Comparison of ENCODE assay signal across 8 cellular contexts in the genomic region with DNA sequence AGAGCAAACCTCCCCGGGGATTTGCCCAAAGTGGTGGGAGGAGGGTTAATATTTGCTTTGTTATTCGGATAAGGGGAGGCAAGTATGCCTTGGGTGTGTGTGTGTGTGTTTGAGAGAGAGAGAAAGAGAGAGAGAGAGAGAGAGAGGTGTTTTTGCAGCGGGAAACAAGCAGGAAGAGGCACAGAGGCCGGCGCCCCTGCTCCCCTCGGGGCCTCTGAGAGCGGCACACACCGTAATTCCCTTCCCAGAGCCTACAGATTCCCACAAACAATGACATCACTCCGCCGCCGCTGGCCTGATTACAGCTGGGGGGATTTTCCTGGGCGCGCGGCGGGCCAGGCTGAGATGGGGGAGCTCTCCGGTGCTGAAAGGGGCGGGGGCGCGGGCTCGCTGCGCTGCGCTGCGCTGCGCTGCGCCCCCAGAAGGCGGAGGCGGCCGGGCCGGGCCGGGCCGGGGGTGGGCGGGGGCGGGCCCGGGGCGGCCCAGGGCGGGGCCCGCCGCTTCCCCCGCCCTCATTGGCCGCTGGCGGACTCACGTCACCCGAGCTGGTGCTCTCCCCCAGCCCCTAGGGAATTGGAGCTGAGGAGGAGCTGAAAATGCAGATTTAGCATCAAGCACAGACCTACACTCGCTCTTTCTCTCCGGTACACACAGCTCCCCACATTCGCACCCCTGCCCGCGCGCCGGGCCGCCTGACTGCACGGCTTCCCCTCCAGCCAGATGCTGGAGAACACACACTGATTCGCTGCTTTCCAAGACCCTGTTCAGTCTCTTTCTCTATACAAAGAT. TPM values are rescaled to one million over a fixed set of nuclear protein-coding genes. Genes with fewer than 3 reads are reported as not detected.
DNase-seq lines count a peak whose midpoint lies in the region; ATAC-seq and TF ChIP-seq lines count a peak whose summit lies in the region.

Gene PCSK2 (plus strand): TSS at position 631 of the 789 bp plus-strand sequence. CDS start 266 bp downstream, outside the sequence.

- H3K79me1 ChIP-seq in trophoblast cell (ENCODE audit: low read length), result no peaks in the 10 kb centered on the region

- H3K36me3 Mint-ChIP-seq in naive thymus-derived CD4-positive, alpha-beta T cell, result peaks cover 0 to 21% (median 1%) of the 10 kb centered on the region in 5 donors
- H3K36me3 Mint-ChIP-seq in natural killer cell treated with Interleukin-12 subunit alpha and Interleukin-12 subunit beta and Interleukin-15 and Interleukin-18, amount 100 ng/mL, for 72 hours, result peaks cover 11% of the 10 kb centered on the region

- H3K27ac ChIP-seq in WERI-Rb-1 (peak within 1 kb of the TSS; percentile 97), heart left ventricle (peak within 1 kb of the TSS in 1 of 12 donors; percentile 34), trophoblast cell (ENCODE audit: low read depth, low read length) (no peak within 1 kb of the TSS)
- no peak within 1 kb of the TSS for H3K27ac ChIP-seq in naive thymus-derived CD4-positive, alpha-beta T cell (ENCODE audit: low read depth, low read length)

- H3K4me3 ChIP-seq in WERI-Rb-1 (ENCODE audit: low read depth, low read length), result peak within 1 kb of the TSS; percentile 96
- H3K4me3 ChIP-seq in heart left ventricle, result peak within 1 kb of the TSS in 11 of 12 donors; percentile 7 to 48 (median 36)
- peak within 1 kb of the TSS; percentile 21 for H3K4me3 ChIP-seq in trophoblast cell (ENCODE audit: low read depth, low read length)
- H3K4me3 ChIP-seq in naive thymus-derived CD4-positive, alpha-beta T cell (ENCODE audit: low read length), result no peak within 1 kb of the TSS

- no peak within 1 kb of the TSS for H4K8ac ChIP-seq in trophoblast cell (ENCODE audit: low read depth, low read length)

- H3K36me3 ChIP-seq in WERI-Rb-1 (peaks cover 4% of the 10 kb centered on the region), heart left ventricle (no peaks in the 10 kb centered on the region), trophoblast cell (ENCODE audit: control insufficient read depth in 1 of 2, insufficient read depth in 2 of 2, low read length in 2 of 2) (no peaks in the 10 kb centered on the region)
- H3K36me3 ChIP-seq in naive thymus-derived CD4-positive, alpha-beta T cell (ENCODE audit: control insufficient read depth in 2 of 3, insufficient read depth in 3 of 3, low read length in 3 of 3), result no peaks in the 10 kb centered on the region

- no peaks in the 10 kb centered on the region for H3K79me2 ChIP-seq in trophoblast cell (ENCODE audit: control insufficient read depth, insufficient read depth, low read length, poor library complexity)

- H3K4me3 Mint-ChIP-seq in naive thymus-derived CD4-positive, alpha-beta T cell, result peak within 1 kb of the TSS in 4 of 10 donors; percentile 12 to 33 (median 26)
- H3K4me3 Mint-ChIP-seq in natural killer cell treated with Interleukin-12 subunit alpha and Interleukin-12 subunit beta and Interleukin-15 and Interleukin-18, amount 100 ng/mL, for 72 hours, result no peak within 1 kb of the TSS

- H3K27me3 ChIP-seq in WERI-Rb-1 (ENCODE audit: insufficient read depth, low read depth, severe bottlenecking) (no peaks in the 10 kb centered on the region), heart left ventricle (peaks cover 5 to 77% (median 45%) of the 10 kb centered on the region in 9 donors), trophoblast cell (ENCODE audit: insufficient read depth, low read length) (peaks cover 32% of the 10 kb centered on the region)
- H3K27me3 ChIP-seq in naive thymus-derived CD4-positive, alpha-beta T cell (ENCODE audit: control insufficient read depth in 2 of 2, insufficient read depth in 2 of 2, low read length in 2 of 2), result no peaks in the 10 kb centered on the region

- WGBS in heart left ventricle, 4 donors, result 1 to 2% (median 1%) methylated on average over 21 to 53 of the region's 53 CpGs
- no CpG with 5 or more reads among the region's 53 CpGs for WGBS in trophoblast cell (ENCODE audit: extremely low coverage, insufficient coverage, insufficient read length)

- H3K14ac ChIP-seq in trophoblast cell (ENCODE audit: low read length), result no peak within 1 kb of the TSS

- no peak within 1 kb of the TSS for H3K4ac ChIP-seq in trophoblast cell (ENCODE audit: low read depth, low read length)

- DNase-seq in AG08395 (ENCODE audit: low spot score), result peak; percentile 61
- DNase-seq in NCI-H1048 (lab: John Stamatoyannopoulos, UW), result peak; percentile 68
- DNase-seq in WERI-Rb-1, result peak; percentile 95
- peak in 4 of 5 donors; percentile 24 to 59 (median 32) for DNase-seq in heart left ventricle
- peak in 1 of 2 donors; percentile 27 for DNase-seq in trophoblast cell
- DNase-seq in naive thymus-derived CD4-positive, alpha-beta T cell, result no peak
- no peak for DNase-seq in natural killer cell treated with Interleukin-12 subunit alpha and Interleukin-12 subunit beta and Interleukin-15 and Interleukin-18, amount 100 ng/mL, for 72 hours (ENCODE audit: low spot score)
- no peak for DNase-seq in activated CD8-positive, alpha-beta memory T cell treated with anti-CD3 and anti-CD28 coated beads for 24 hours

- H3K9me3 Mint-ChIP-seq in naive thymus-derived CD4-positive, alpha-beta T cell, result peaks cover 0 to 18% (median 9%) of the 10 kb centered on the region in 11 donors
- peaks cover 4% of the 10 kb centered on the region for H3K9me3 Mint-ChIP-seq in natural killer cell treated with Interleukin-12 subunit alpha and Interleukin-12 subunit beta and Interleukin-15 and Interleukin-18, amount 100 ng/mL, for 72 hours

- H3K4me1 Mint-ChIP-seq in naive thymus-derived CD4-positive, alpha-beta T cell, result peaks cover 0 to 11% (median 5%) of the 10 kb centered on the region in 7 donors
- H3K4me1 Mint-ChIP-seq in natural killer cell treated with Interleukin-12 subunit alpha and Interleukin-12 subunit beta and Interleukin-15 and Interleukin-18, amount 100 ng/mL, for 72 hours (ENCODE audit: low read depth in 2 of 2), result peaks cover 3 to 4% of the 10 kb centered on the region in 2 donors

- TF ChIP-seq CTCF in WERI-Rb-1 (IDR thresholded peaks at IDR 0.05; ENCODE audit: low read depth, low read length) (no peak), heart left ventricle (IDR thresholded peaks at IDR 0.05) (no peak)

- peak within 1 kb of the TSS; percentile 94 for H3K4me2 ChIP-seq in trophoblast cell (ENCODE audit: low read length)

- no peak within 1 kb of the TSS for H2BK120ac ChIP-seq in trophoblast cell (ENCODE audit: insufficient read depth, low read length, poor library complexity)

- no peak within 1 kb of the TSS for H3K9ac ChIP-seq in trophoblast cell (ENCODE audit: low read length)

- H2BK5ac ChIP-seq in trophoblast cell (ENCODE audit: low read depth, low read length, poor library complexity), result no peak within 1 kb of the TSS

- POLR2A ChIA-PET in naive thymus-derived CD4-positive, alpha-beta T cell (lab: Charles Lee), result no interaction called here

- no peak within 1 kb of the TSS for H2AFZ ChIP-seq in trophoblast cell (ENCODE audit: insufficient read depth, low read length, poor library complexity)

- H3K18ac ChIP-seq in trophoblast cell (ENCODE audit: low read length), result no peak within 1 kb of the TSS

- peak; percentile 20 to 66 (median 48) for ATAC-seq in heart left ventricle
- ATAC-seq in naive thymus-derived CD4-positive, alpha-beta T cell, result no peak
- ATAC-seq in natural killer cell treated with Interleukin-12 subunit alpha and Interleukin-12 subunit beta and Interleukin-15 and Interleukin-18, amount 100 ng/mL, for 72 hours, result no peak

- H4K12ac ChIP-seq in trophoblast cell (ENCODE audit: low read depth, low read length), result no peak within 1 kb of the TSS

- H2BK12ac ChIP-seq in trophoblast cell (ENCODE audit: low read length), result no peak within 1 kb of the TSS

- CTCF ChIA-PET in naive thymus-derived CD4-positive, alpha-beta T cell (lab: Charles Lee), result no interaction called here

- H3K23ac ChIP-seq in trophoblast cell (ENCODE audit: low read length), result no peak within 1 kb of the TSS

- no peak for TF ChIP-seq POLR2A in heart left ventricle (IDR thresholded peaks at IDR 0.05)

- H3K27me3 Mint-ChIP-seq in naive thymus-derived CD4-positive, alpha-beta T cell, result peaks cover 57 to 76% (median 65%) of the 10 kb centered on the region in 5 donors
- H3K27me3 Mint-ChIP-seq in natural killer cell treated with Interleukin-12 subunit alpha and Interleukin-12 subunit beta and Interleukin-15 and Interleukin-18, amount 100 ng/mL, for 72 hours, result peaks cover 48 to 64% of the 10 kb centered on the region in 2 donors

- H3K4me1 ChIP-seq in heart left ventricle, result peaks cover 0 to 18% (median 4%) of the 10 kb centered on the region in 12 donors
- peaks cover 7 to 8% of the 10 kb centered on the region in 2 experiments for H3K4me1 ChIP-seq in trophoblast cell (ENCODE audit: control insufficient read depth in 1 of 2, insufficient read depth in 2 of 2, low read length in 2 of 2)
- H3K4me1 ChIP-seq in naive thymus-derived CD4-positive, alpha-beta T cell (ENCODE audit: control insufficient read depth in 2 of 2, insufficient read depth in 2 of 2, low read length in 2 of 2), result no peaks in the 10 kb centered on the region

- no peak within 1 kb of the TSS for H2AK5ac ChIP-seq in trophoblast cell (ENCODE audit: low read length)

- H3K9me3 ChIP-seq in WERI-Rb-1 (ENCODE audit: severe bottlenecking) (no peaks in the 10 kb centered on the region), heart left ventricle (no peaks in the 10 kb centered on the region), trophoblast cell (ENCODE audit: insufficient read depth, low read depth, low read length) (peaks cover 2% of the 10 kb centered on the region)
- H3K9me3 ChIP-seq in naive thymus-derived CD4-positive, alpha-beta T cell (ENCODE audit: control insufficient read depth in 2 of 3, low read length in 3 of 3), result no peaks in the 10 kb centered on the region

- peak within 1 kb of the TSS in 1 of 9 donors; percentile 70 for H3K27ac Mint-ChIP-seq in naive thymus-derived CD4-positive, alpha-beta T cell
- no peak within 1 kb of the TSS for H3K27ac Mint-ChIP-seq in natural killer cell treated with Interleukin-12 subunit alpha and Interleukin-12 subunit beta and Interleukin-15 and Interleukin-18, amount 100 ng/mL, for 72 hours

- no peak within 1 kb of the TSS for H4K91ac ChIP-seq in trophoblast cell (ENCODE audit: low read depth, low read length)

- intact Hi-C loops in heart left ventricle (cut with DNase I), result no loop called here
- intact Hi-C loops in naive thymus-derived CD4-positive, alpha-beta T cell (cut with micrococcal nuclease), result no loop called here

RNA-seq across cellular contexts. Expression of gene PCSK2, which starts in this region (rescaled TPM):
- total RNA-seq in heart left ventricle, result 1 to 10 TPM in 3 of 9 donors, under 1 TPM in 6; 0.19 to 2.0 (median 0.56) TPM
- polyA plus RNA-seq in heart left ventricle, result under 1 TPM; 0.11 to 0.30 TPM
- polyA plus RNA-seq in trophoblast cell (2013), result 0.04 TPM in 1 of 2 replicates, not detected in the other
- total RNA-seq in naive thymus-derived CD4-positive, alpha-beta T cell, result not detected
- not detected for polyA plus RNA-seq in naive thymus-derived CD4-positive, alpha-beta T cell
- not detected for total RNA-seq in natural killer cell treated with Interleukin-12 subunit alpha and Interleukin-12 subunit beta and Interleukin-15 and Interleukin-18, amount 100 ng/mL, for 72 hours

Comparison
In these comparisons a context has a peak if more than half of its experiments do, and no peak if none do; other contexts are left out.
1. DNase-seq: peak in AG08395 (single experiment), NCI-H1048 (single experiment), WERI-Rb-1 (single experiment) and heart left ventricle (4 of 5); none in naive thymus-derived CD4-positive, alpha-beta T cell (0 of 9), natural killer cell treated with Interleukin-12 subunit alpha and Interleukin-12 subunit beta and Interleukin-15 and Interleukin-18, amount 100 ng/mL, for 72 hours (single experiment) and activated CD8-positive, alpha-beta memory T cell treated with anti-CD3 and anti-CD28 coated beads for 24 hours (single experiment).
2. ATAC-seq: peak in heart left ventricle (4 of 4); none in naive thymus-derived CD4-positive, alpha-beta T cell (single experiment) and natural killer cell treated with Interleukin-12 subunit alpha and Interleukin-12 subunit beta and Interleukin-15 and Interleukin-18, amount 100 ng/mL, for 72 hours (0 of 2).